21 cellular contexts compared by ENCODE assay signal in genomic region chr1:234357831-234358230, GRCh38. TPM values are rescaled to one million over a fixed set of nuclear protein-coding genes. Genes with fewer than 3 reads are reported as not detected.
DNase-seq lines count a peak whose midpoint lies in the region; ATAC-seq and TF ChIP-seq lines count a peak whose summit lies in the region.
"Had no signal": no experiment of that assay in that cellular context is flagged by ENCODE, and none has a peak within 500 bp of the region (broad histone marks: within the 10 kb centered on the region; RNA-seq: fewer than 3 reads in every experiment).

No MANE protein-coding gene starts in this region.

- H3K4me3 ChIP-seq in SK-N-SH (ENCODE audit: low read depth in 2 of 2, low read length in 1 of 2): peak overlapping the region in 1 of 2 experiments; percentile 61; a peak in 1 of 4 replicates
- H3K4me3 ChIP-seq in Caco-2 (ENCODE audit: low read depth, low read length): peak overlapping the region; percentile 11; the same call in 1 of the 2 replicates
- H3K4me3 ChIP-seq in endocrine pancreas (ENCODE audit: control insufficient read depth, insufficient read depth, low read length): peak overlapping the region; percentile 79
- H3K4me3 ChIP-seq: BLaER1 treated with 17β-estradiol and CSF1 and Interleukin-3, amounts not matched to agents 10 nM and 100 nM; HAP-1 had no signal

- TF ChIP-seq CTCF in SK-N-SH (IDR thresholded peaks at IDR 0.05) (no peak), Caco-2 (IDR thresholded peaks at IDR 0.05; ENCODE audit: insufficient read depth in 1 of 2, low read depth in 1 of 2, low read length in 1 of 2, severe bottlenecking in 1 of 2, unreplicated experiment in 1 of 2) (no peak)

- H2AFZ ChIP-seq in SK-N-SH (ENCODE audit: low read depth): no peak overlapping the region; the same call in 1 of the 2 replicates

- no peaks in the 10 kb centered on the region for H3K36me3 Mint-ChIP-seq in Caco-2 (ENCODE audit: insufficient read depth, unreplicated experiment)
- H3K36me3 Mint-ChIP-seq in T-helper 17 cell (ENCODE audit: low read depth): peaks cover 2% of the 10 kb centered on the region

- no peaks in the 10 kb centered on the region for H3K9me2 ChIP-seq in SK-N-SH

- DNase-seq in SK-N-SH (no peak), Caco-2 (no peak), T-helper 17 cell (no peak), DMS114 treated with DMSO at 0.1 percent for 48 hours (lab: John Stamatoyannopoulos, UW; ENCODE audit: unreplicated experiment) (no peak), NCI-H2107 treated with DMSO at 0.1 percent for 48 hours (lab: John Stamatoyannopoulos, UW; ENCODE audit: unreplicated experiment) (no peak), NCI-H345 (lab: John Stamatoyannopoulos, UW) (no peak)
- DNase-seq: activated CD4-positive, alpha-beta T cell treated with anti-CD3 and anti-CD28 coated beads, Interleukin-2, amount 10 ng/mL, durations not matched to agents 7 days and 5 days; activated effector memory CD4-positive, alpha-beta T cell treated with Interleukin-2 at 50 U/mL for 16 hours; colonic mucosa; DMS53; foreskin melanocyte; NCI-H446; stimulated activated CD4-positive, alpha-beta T cell treated with anti-CD3 and anti-CD28 coated beads, Interleukin-15, amount 100 ng/mL, for 24 hours; stomach; T1000 had no signal

- H3K27ac Mint-ChIP-seq in Caco-2 (ENCODE audit: unreplicated experiment): no peak overlapping the region
- H3K27ac Mint-ChIP-seq in T-helper 17 cell: peak overlapping the region; percentile 92
- H3K27ac Mint-ChIP-seq: activated CD4-positive, alpha-beta T cell treated with anti-CD3 and anti-CD28 coated beads, Interleukin-2, amount 10 ng/mL, durations not matched to agents 7 days and 5 days had no signal

- no peak for TF ChIP-seq EP300 in SK-N-SH (IDR thresholded peaks at IDR 0.05; ENCODE audit: borderline replicate concordance in 1 of 2, low read depth in 1 of 2, low read length in 1 of 2)

- no peak for ATAC-seq in SK-N-SH treated with all-trans-retinoic acid at 6 μM for 48 hours
- no peak for ATAC-seq in T-helper 17 cell
- ATAC-seq: Right ventricle myocardium inferior had no signal

- POLR2A ChIA-PET in SK-N-SH (lab: Yijun Ruan, JAX): interaction anchor here (2.6 kb wide), 1 partner anchor 16 kb away, joined by 11 read pairs; the partner anchor contains the start of gene COA6
- POLR2A ChIA-PET in Caco-2 (lab: Charles Lee): interaction anchor here (2.7 kb wide), 1 partner anchor 15 kb away, joined by 15 read pairs; the partner anchor contains the start of gene COA6

- H3K4me1 ChIP-seq in SK-N-SH (ENCODE audit: control insufficient read depth in 1 of 2, insufficient read depth in 2 of 2, low read depth in 1 of 2, low read length in 1 of 2) (no peaks in the 10 kb centered on the region; a peak in 1 of 4 replicates), Caco-2 (peaks cover 3% of the 10 kb centered on the region; the same call in 1 of the 2 replicates), endocrine pancreas (ENCODE audit: control insufficient read depth, insufficient read depth, low read length) (no peaks in the 10 kb centered on the region)
- H3K4me1 ChIP-seq: BLaER1 treated with 17β-estradiol and CSF1 and Interleukin-3, amounts not matched to agents 10 nM and 100 nM; colonic mucosa; HAP-1; stomach had no signal

- H3K36me3 ChIP-seq in SK-N-SH (replicated peaks in 1 of 2; ENCODE audit: control insufficient read depth in 1 of 2, insufficient read depth in 2 of 2, low read length in 1 of 2) (no peaks in the 10 kb centered on the region), Caco-2 (ENCODE audit: control insufficient read depth, insufficient read depth, low read length) (no peaks in the 10 kb centered on the region), endocrine pancreas (ENCODE audit: control insufficient read depth, insufficient read depth, low read length) (no peaks in the 10 kb centered on the region)
- H3K36me3 ChIP-seq: BLaER1 treated with 17β-estradiol and CSF1 and Interleukin-3, amounts not matched to agents 10 nM and 100 nM; colonic mucosa; HAP-1; neutrophil; stomach had no signal

- CTCF ChIA-PET in SK-N-SH (lab: Yijun Ruan, JAX): interaction anchor here (0.5 to 0.6 kb wide), 2 partner anchors 937 to 1378 kb away, joined by 3 read pairs; no protein-coding TSS in a partner anchor
- CTCF ChIA-PET in Caco-2 (lab: Charles Lee): no interaction called here

- TF ChIP-seq RAD21 in SK-N-SH (IDR thresholded peaks at IDR 0.05; ENCODE audit: low read length): no peak

- H3K4me2 ChIP-seq in SK-N-SH: peak overlapping the region; percentile 65; the same call in 1 of the 2 replicates
- H3K4me2 ChIP-seq: BLaER1 treated with 17β-estradiol and CSF1 and Interleukin-3, amounts not matched to agents 10 nM and 100 nM had no signal

- no peaks in the 10 kb centered on the region for H3K9me3 Mint-ChIP-seq in Caco-2 (ENCODE audit: unreplicated experiment)
- H3K9me3 Mint-ChIP-seq: activated CD4-positive, alpha-beta T cell treated with anti-CD3 and anti-CD28 coated beads, Interleukin-2, amount 10 ng/mL, durations not matched to agents 7 days and 5 days had no signal

- H3K4me1 Mint-ChIP-seq in Caco-2 (ENCODE audit: low read depth, unreplicated experiment): no peaks in the 10 kb centered on the region
- H3K4me1 Mint-ChIP-seq in T-helper 17 cell: peaks cover 21% of the 10 kb centered on the region
- H3K4me1 Mint-ChIP-seq: activated CD4-positive, alpha-beta T cell treated with anti-CD3 and anti-CD28 coated beads, Interleukin-2, amount 10 ng/mL, durations not matched to agents 7 days and 5 days had no signal

- no peaks in the 10 kb centered on the region for H3K79me2 ChIP-seq in SK-N-SH (ENCODE audit: insufficient read depth)

- H3K27ac ChIP-seq in SK-N-SH (ENCODE audit: low read depth in 2 of 2, low read length in 1 of 2): no peak overlapping the region
- H3K27ac ChIP-seq: BLaER1 treated with 17β-estradiol and CSF1 and Interleukin-3, amounts not matched to agents 10 nM and 100 nM; colonic mucosa; neutrophil had no signal

- BruUV-seq in Caco-2 (replicated peaks; lab: Mats Ljungman, UMichigan): no TSS peak

- no peaks in the 10 kb centered on the region for H4K20me1 ChIP-seq in SK-N-SH (ENCODE audit: insufficient read depth)
- H4K20me1 ChIP-seq: BLaER1 treated with 17β-estradiol and CSF1 and Interleukin-3, amounts not matched to agents 10 nM and 100 nM had no signal

- intact Hi-C loops in Caco-2 (cut with micrococcal nuclease; ENCODE audit: unreplicated experiment): loop anchor here (2.0 kb wide), 1 partner anchor 15 kb away; the partner anchor contains the start of gene COA6

- H3K9ac ChIP-seq in SK-N-SH: no peak overlapping the region
- H3K9ac ChIP-seq in endocrine pancreas (ENCODE audit: control insufficient read depth, insufficient read depth, low read length): no peak overlapping the region
- H3K9ac ChIP-seq: BLaER1 treated with 17β-estradiol and CSF1 and Interleukin-3, amounts not matched to agents 10 nM and 100 nM had no signal

- H3K27me3 Mint-ChIP-seq in Caco-2 (ENCODE audit: insufficient read depth, unreplicated experiment): peaks cover 5% of the 10 kb centered on the region
- no peaks in the 10 kb centered on the region for H3K27me3 Mint-ChIP-seq in T-helper 17 cell

- no peaks in the 10 kb centered on the region for H3F3A ChIP-seq in SK-N-SH (replicated peaks; ENCODE audit: insufficient read depth)

- H3K4me3 Mint-ChIP-seq in Caco-2 (ENCODE audit: unreplicated experiment) (peak overlapping the region; percentile 77), T-helper 17 cell (peak overlapping the region; percentile 92)

- no peaks in the 10 kb centered on the region for H3K9me3 ChIP-seq in SK-N-SH
- H3K9me3 ChIP-seq in Caco-2: no peaks in the 10 kb centered on the region
- H3K9me3 ChIP-seq in T-helper 17 cell (ENCODE audit: control insufficient read depth, low read length, poor library complexity, severe bottlenecking): no peaks in the 10 kb centered on the region
- peaks cover 1% of the 10 kb centered on the region for H3K9me3 ChIP-seq in endocrine pancreas (ENCODE audit: control insufficient read depth, low read length)
- H3K9me3 ChIP-seq: colonic mucosa, neutrophil had no signal

- H3K27me3 ChIP-seq in SK-N-SH (ENCODE audit: insufficient read depth) (no peaks in the 10 kb centered on the region), Caco-2 (replicated peaks; ENCODE audit: control insufficient read depth, insufficient read depth, low read length) (no peaks in the 10 kb centered on the region), endocrine pancreas (ENCODE audit: control insufficient read depth, insufficient read depth, low read length) (no peaks in the 10 kb centered on the region)
- H3K27me3 ChIP-seq: BLaER1 treated with 17β-estradiol and CSF1 and Interleukin-3, amounts not matched to agents 10 nM and 100 nM; colonic mucosa had no signal

TF ChIP-seq in SK-N-SH, 30 proteins besides CTCF, POLR2A, EP300 and RAD21 (continues in another document):
- TF ChIP-seq ELF1 (IDR thresholded peaks at IDR 0.05) (no peak), USF2 (IDR thresholded peaks at IDR 0.05; ENCODE audit: borderline replicate concordance, low read depth, low read length) (no peak), NRF1 (IDR thresholded peaks at IDR 0.05; ENCODE audit: low read depth, low read length) (no peak)

TF ChIP-seq in SK-N-SH treated with all-trans-retinoic acid at 6 μM for 48 hours, 23 proteins besides CTCF, POLR2A, EP300 and RAD21:
- TF ChIP-seq PPARA (CRISPR knock-in tag; IDR thresholded peaks at IDR 0.05; ENCODE audit: borderline replicate concordance) (no peak), ZNF8 (CRISPR knock-in tag; IDR thresholded peaks at IDR 0.05) (no peak), RARB (CRISPR knock-in tag; IDR thresholded peaks at IDR 0.05) (no peak), CSRNP3 (CRISPR knock-in tag; IDR thresholded peaks at IDR 0.05) (no peak)

RNA-seq across cellular contexts. Expression of gene COA6, which starts 15.4 kb away (rescaled TPM):
- polyA plus RNA-seq in SK-N-SH (2012; rRNA removed): 34.2 and 42.2 TPM in 2 replicates
- 42.1 and 52.1 TPM in 2 replicates for polyA plus RNA-seq in SK-N-SH (2012; cell fraction: cytosol; rRNA removed)
- 15.1 and 20.6 TPM in 2 replicates for polyA plus RNA-seq in SK-N-SH (2012; cell fraction: nucleus; rRNA removed)
- total RNA-seq in Caco-2 (2022) (41.0 and 47.6 TPM in 2 replicates), T-helper 17 cell (10 to 100 TPM; 11.3 to 14.0 TPM)
